In the genomic region with DNA sequence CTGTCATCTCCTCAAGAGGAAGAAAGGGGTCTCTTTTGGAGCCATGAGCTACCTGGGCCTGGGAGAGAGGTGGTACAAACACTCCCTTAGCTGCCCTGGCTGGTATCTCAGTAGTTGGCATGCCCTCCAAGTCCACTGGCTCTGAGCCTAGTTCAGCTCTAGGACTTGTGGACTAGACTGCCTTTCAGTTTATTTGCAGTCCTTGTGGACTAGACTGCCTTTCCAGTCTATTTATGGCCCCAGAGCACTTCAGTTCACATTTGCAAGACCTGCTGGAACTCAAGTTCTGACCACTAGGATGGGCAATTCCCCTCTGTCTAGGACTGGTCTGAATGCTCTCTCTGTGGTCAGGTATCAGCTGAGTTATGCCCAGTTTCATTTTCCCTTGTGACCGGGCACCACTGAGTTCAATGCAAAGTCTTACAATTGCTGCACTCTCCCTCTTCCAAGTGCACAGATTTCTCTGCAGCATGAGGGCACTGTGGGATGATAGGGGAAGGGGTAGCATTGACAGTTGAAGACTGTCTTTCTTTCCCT, we compare ENCODE assay signal across 15 cellular contexts.
DNase-seq lines count a peak whose midpoint lies in the region; ATAC-seq and TF ChIP-seq lines count a peak whose summit lies in the region.
"Had no signal": no experiment of that assay in that cellular context is flagged by ENCODE, and none has a peak within 500 bp of the region (broad histone marks: within the 10 kb centered on the region; RNA-seq: fewer than 3 reads in every experiment).

No MANE protein-coding gene starts in this region.

- H3K4me1 ChIP-seq in MM.1S (ENCODE audit: low read length), result peaks cover 16% of the 10 kb centered on the region
- H3K4me1 ChIP-seq: colonic mucosa, gastroesophageal sphincter had no signal

- H3K27ac Mint-ChIP-seq in stimulated activated effector memory CD8-positive, alpha-beta T cell treated with anti-CD3 and anti-CD28 coated beads, Interleukin-12 subunit alpha, Interleukin-12 subunit beta, amount 100 ng/mL, for 72 hours, result no peak overlapping the region
- no peak overlapping the region for H3K27ac Mint-ChIP-seq in activated T-helper 1 cell treated with anti-CD3 and anti-CD28 coated beads, Interleukin-12 subunit alpha, Interleukin-12 subunit beta, Interleukin-2, Interleukin-4 antibody, amounts not matched to agents 30 ng/mL and 10 ng/mL and 1 ng/mL, durations not matched to agents 14 hours and 24 hours and 36 hours
- H3K27ac Mint-ChIP-seq: naive thymus-derived CD4-positive, alpha-beta T cell; T-helper 2 cell treated with Interferon-gamma antibody and Interleukin-4, amounts not matched to agents 5 μg/mL and 100 μg/mL, for 36 hours had no signal

- no peaks in the 10 kb centered on the region for H4K20me1 ChIP-seq in MM.1S (ENCODE audit: insufficient read depth, low read length)

- no peaks in the 10 kb centered on the region for H3K4me1 Mint-ChIP-seq in stimulated activated effector memory CD8-positive, alpha-beta T cell treated with anti-CD3 and anti-CD28 coated beads, Interleukin-12 subunit alpha, Interleukin-12 subunit beta, amount 100 ng/mL, for 72 hours
- H3K4me1 Mint-ChIP-seq in activated T-helper 1 cell treated with anti-CD3 and anti-CD28 coated beads, Interleukin-12 subunit alpha, Interleukin-12 subunit beta, Interleukin-2, Interleukin-4 antibody, amounts not matched to agents 30 ng/mL and 10 ng/mL and 1 ng/mL, durations not matched to agents 14 hours and 24 hours and 36 hours (ENCODE audit: low read depth), result no peaks in the 10 kb centered on the region
- H3K4me1 Mint-ChIP-seq: naive thymus-derived CD4-positive, alpha-beta T cell had no signal

- peak; percentile 83 for DNase-seq in MM.1S
- no peak for DNase-seq in NCI-H748 (lab: John Stamatoyannopoulos, UW; ENCODE audit: unreplicated experiment)
- no peak for DNase-seq in stimulated activated effector memory CD8-positive, alpha-beta T cell treated with anti-CD3 and anti-CD28 coated beads, Interleukin-12 subunit alpha, Interleukin-12 subunit beta, amount 100 ng/mL, for 72 hours (ENCODE audit: low spot score in 2 of 2)
- no peak for DNase-seq in activated T-helper 1 cell treated with anti-CD3 and anti-CD28 coated beads, Interleukin-12 subunit alpha, Interleukin-12 subunit beta, Interleukin-2, Interleukin-4 antibody, amounts not matched to agents 30 ng/mL and 10 ng/mL and 1 ng/mL, durations not matched to agents 14 hours and 24 hours and 36 hours (ENCODE audit: low spot score)
- no peak for DNase-seq in DMS153 (lab: John Stamatoyannopoulos, UW)
- DNase-seq: activated CD8-positive, alpha-beta memory T cell treated with anti-CD3 and anti-CD28 coated beads, Interleukin-2, amount 50 U/mL, for 48 hours; activated naive CD4-positive, alpha-beta T cell treated with anti-CD3 and anti-CD28 coated beads, Interleukin-2, amount 50 U/mL, for 16 hours; colonic mucosa; naive thymus-derived CD4-positive, alpha-beta T cell; NCI-H1694 had no signal

- H3K4me3 ChIP-seq in MM.1S (ENCODE audit: low read length), result no peak overlapping the region
- H3K4me3 ChIP-seq: colonic mucosa, gastroesophageal sphincter had no signal

- no peak overlapping the region for H3K27ac ChIP-seq in MM.1S (ENCODE audit: low read length)
- H3K27ac ChIP-seq: colonic mucosa, gastroesophageal sphincter had no signal

- H3K9me2 ChIP-seq in MM.1S (replicated peaks; ENCODE audit: insufficient read depth, low read length), result no peaks in the 10 kb centered on the region

- peak; percentile 32 for TF ChIP-seq CTCF in MM.1S (IDR thresholded peaks at IDR 0.05; ENCODE audit: low read length)

- H3F3A ChIP-seq in MM.1S (ENCODE audit: insufficient read depth, low read length), result no peaks in the 10 kb centered on the region

- ATAC-seq in GM18520 (IDR thresholded peaks at IDR 0.05; ENCODE audit: unreplicated experiment), result peak; percentile 97
- ATAC-seq in GM21423 (IDR thresholded peaks at IDR 0.05; ENCODE audit: unreplicated experiment), result peak; percentile 82
- ATAC-seq in HG03039 (IDR thresholded peaks at IDR 0.05; ENCODE audit: unreplicated experiment), result peak; percentile 74
- no peak for ATAC-seq in stimulated activated effector memory CD8-positive, alpha-beta T cell treated with anti-CD3 and anti-CD28 coated beads, Interleukin-12 subunit alpha, Interleukin-12 subunit beta, amount 100 ng/mL, for 72 hours
- ATAC-seq: gastroesophageal sphincter; naive thymus-derived CD4-positive, alpha-beta T cell had no signal

- H3K36me3 Mint-ChIP-seq in stimulated activated effector memory CD8-positive, alpha-beta T cell treated with anti-CD3 and anti-CD28 coated beads, Interleukin-12 subunit alpha, Interleukin-12 subunit beta, amount 100 ng/mL, for 72 hours, result no peaks in the 10 kb centered on the region
- no peaks in the 10 kb centered on the region for H3K36me3 Mint-ChIP-seq in activated T-helper 1 cell treated with anti-CD3 and anti-CD28 coated beads, Interleukin-12 subunit alpha, Interleukin-12 subunit beta, Interleukin-2, Interleukin-4 antibody, amounts not matched to agents 30 ng/mL and 10 ng/mL and 1 ng/mL, durations not matched to agents 14 hours and 24 hours and 36 hours (ENCODE audit: low read depth)
- H3K36me3 Mint-ChIP-seq: naive thymus-derived CD4-positive, alpha-beta T cell had no signal

- H3K4me2 ChIP-seq in MM.1S (ENCODE audit: low read depth, low read length), result peak overlapping the region; percentile 12; the same call in 1 of the 2 replicates

- H3K27me3 Mint-ChIP-seq in activated T-helper 1 cell treated with anti-CD3 and anti-CD28 coated beads, Interleukin-12 subunit alpha, Interleukin-12 subunit beta, Interleukin-2, Interleukin-4 antibody, amounts not matched to agents 30 ng/mL and 10 ng/mL and 1 ng/mL, durations not matched to agents 14 hours and 24 hours and 36 hours (ENCODE audit: insufficient read depth), result no peaks in the 10 kb centered on the region
- H3K27me3 Mint-ChIP-seq: naive thymus-derived CD4-positive, alpha-beta T cell had no signal

- no peaks in the 10 kb centered on the region for H3K36me3 ChIP-seq in MM.1S (replicated peaks; ENCODE audit: insufficient read depth, low read length)
- H3K36me3 ChIP-seq: colonic mucosa, gastroesophageal sphincter had no signal

- peaks cover 20% of the 10 kb centered on the region for H3K9me3 Mint-ChIP-seq in stimulated activated effector memory CD8-positive, alpha-beta T cell treated with anti-CD3 and anti-CD28 coated beads, Interleukin-12 subunit alpha, Interleukin-12 subunit beta, amount 100 ng/mL, for 72 hours
- peaks cover 14% of the 10 kb centered on the region for H3K9me3 Mint-ChIP-seq in activated T-helper 1 cell treated with anti-CD3 and anti-CD28 coated beads, Interleukin-12 subunit alpha, Interleukin-12 subunit beta, Interleukin-2, Interleukin-4 antibody, amounts not matched to agents 30 ng/mL and 10 ng/mL and 1 ng/mL, durations not matched to agents 14 hours and 24 hours and 36 hours

- intact Hi-C loops in activated T-helper 1 cell treated with anti-CD3 and anti-CD28 coated beads, Interleukin-12 subunit alpha, Interleukin-12 subunit beta, Interleukin-2, Interleukin-4 antibody, amounts not matched to agents 30 ng/mL and 10 ng/mL and 1 ng/mL, durations not matched to agents 14 hours and 24 hours and 36 hours (cut with micrococcal nuclease), result no loop called here

- H3K79me2 ChIP-seq in MM.1S (ENCODE audit: low read length), result no peaks in the 10 kb centered on the region

- H2AFZ ChIP-seq in MM.1S (ENCODE audit: low read length), result no peak overlapping the region

- H3K9me3 ChIP-seq in MM.1S (replicated peaks; ENCODE audit: insufficient read depth, low read length), result no peaks in the 10 kb centered on the region
- H3K9me3 ChIP-seq: colonic mucosa had no signal

- no peak overlapping the region for H3K9ac ChIP-seq in MM.1S (ENCODE audit: low read length)

- H3K27me3 ChIP-seq in MM.1S (replicated peaks; ENCODE audit: insufficient read depth, low read length), result no peaks in the 10 kb centered on the region
- H3K27me3 ChIP-seq: colonic mucosa, gastroesophageal sphincter had no signal

- H3K4me3 Mint-ChIP-seq in stimulated activated effector memory CD8-positive, alpha-beta T cell treated with anti-CD3 and anti-CD28 coated beads, Interleukin-12 subunit alpha, Interleukin-12 subunit beta, amount 100 ng/mL, for 72 hours, result no peak overlapping the region
- H3K4me3 Mint-ChIP-seq in activated T-helper 1 cell treated with anti-CD3 and anti-CD28 coated beads, Interleukin-12 subunit alpha, Interleukin-12 subunit beta, Interleukin-2, Interleukin-4 antibody, amounts not matched to agents 30 ng/mL and 10 ng/mL and 1 ng/mL, durations not matched to agents 14 hours and 24 hours and 36 hours, result no peak overlapping the region
- H3K4me3 Mint-ChIP-seq: naive thymus-derived CD4-positive, alpha-beta T cell; T-helper 2 cell treated with Interferon-gamma antibody and Interleukin-4, amounts not matched to agents 5 μg/mL and 100 μg/mL, for 36 hours had no signal
